Comparison of ENCODE assay signal across 8 cellular contexts in genomic region chr17:33291248-33292183, GRCh38. TPM values are rescaled to one million over a fixed set of nuclear protein-coding genes. Genes with fewer than 3 reads are reported as not detected.
DNase-seq lines count a peak whose midpoint lies in the region; ATAC-seq and TF ChIP-seq lines count a peak whose summit lies in the region.

No MANE protein-coding gene starts in this region.

- H3K36me3 Mint-ChIP-seq in CD8-positive, alpha-beta T cell: no peaks in the 10 kb centered on the region
- peaks cover 2% of the 10 kb centered on the region for H3K36me3 Mint-ChIP-seq in effector memory CD8-positive, alpha-beta T cell (ENCODE audit: insufficient read depth)
- H3K36me3 Mint-ChIP-seq in naive thymus-derived CD4-positive, alpha-beta T cell: peaks cover 0 to 6% (median 0%) of the 10 kb centered on the region in 5 donors

- H3K9me3 ChIP-seq in CD8-positive, alpha-beta T cell (ENCODE audit: low read length): no peaks in the 10 kb centered on the region
- H3K9me3 ChIP-seq in naive thymus-derived CD4-positive, alpha-beta T cell (ENCODE audit: control insufficient read depth in 2 of 3, low read length in 3 of 3): no peaks in the 10 kb centered on the region

- H3K4me1 ChIP-seq in CD8-positive, alpha-beta T cell (ENCODE audit: insufficient read depth, low read length): no peaks in the 10 kb centered on the region
- H3K4me1 ChIP-seq in naive thymus-derived CD4-positive, alpha-beta T cell (ENCODE audit: control insufficient read depth in 2 of 2, insufficient read depth in 2 of 2, low read length in 2 of 2): no peaks in the 10 kb centered on the region

- CTCF ChIA-PET in CD8-positive, alpha-beta T cell (lab: Charles Lee): no interaction called here
- CTCF ChIA-PET in naive thymus-derived CD4-positive, alpha-beta T cell (lab: Charles Lee): no interaction called here

- TF ChIP-seq CTCF in CD8-positive, alpha-beta T cell (IDR thresholded peaks at IDR 0.05): no peak
- no peak for TF ChIP-seq CTCF in GM10266 (IDR thresholded peaks at IDR 0.05; ENCODE audit: control insufficient read depth, insufficient read depth, low read depth, missing control alignments)

- no peak overlapping the region for H3K27ac Mint-ChIP-seq in CD8-positive, alpha-beta T cell
- no peak overlapping the region for H3K27ac Mint-ChIP-seq in effector memory CD8-positive, alpha-beta T cell
- H3K27ac Mint-ChIP-seq in naive thymus-derived CD4-positive, alpha-beta T cell: no peak overlapping the region

- peaks cover 11% of the 10 kb centered on the region for H3K4me1 Mint-ChIP-seq in CD8-positive, alpha-beta T cell (ENCODE audit: low read depth)
- peaks cover 5 to 9% of the 10 kb centered on the region in 2 donors for H3K4me1 Mint-ChIP-seq in effector memory CD8-positive, alpha-beta T cell (ENCODE audit: low read depth in 2 of 2)
- peaks cover 3 to 15% (median 10%) of the 10 kb centered on the region in 7 donors for H3K4me1 Mint-ChIP-seq in naive thymus-derived CD4-positive, alpha-beta T cell

- no peak for DNase-seq in CD8-positive, alpha-beta T cell
- DNase-seq in NCI-H345 treated with DMSO at 0.1 percent for 48 hours (lab: John Stamatoyannopoulos, UW; ENCODE audit: unreplicated experiment) (peak; percentile 41), GM10266 (ENCODE audit: extremely low spot score) (no peak), NCI-H1694 (lab: John Stamatoyannopoulos, UW) (no peak), SW480 (ENCODE audit: low spot score) (no peak)
- no peak for DNase-seq in effector memory CD8-positive, alpha-beta T cell
- no peak for DNase-seq in naive thymus-derived CD4-positive, alpha-beta T cell

- H3K4me3 ChIP-seq in CD8-positive, alpha-beta T cell (ENCODE audit: low read depth, low read length): no peak overlapping the region
- no peak overlapping the region for H3K4me3 ChIP-seq in naive thymus-derived CD4-positive, alpha-beta T cell (ENCODE audit: low read length)

- no peaks in the 10 kb centered on the region for H3K9me3 Mint-ChIP-seq in CD8-positive, alpha-beta T cell
- H3K9me3 Mint-ChIP-seq in effector memory CD8-positive, alpha-beta T cell: no peaks in the 10 kb centered on the region
- H3K9me3 Mint-ChIP-seq in naive thymus-derived CD4-positive, alpha-beta T cell: peaks cover 0 to 7% (median 0%) of the 10 kb centered on the region in 11 donors

- POLR2A ChIA-PET in CD8-positive, alpha-beta T cell (lab: Charles Lee): no interaction called here
- POLR2A ChIA-PET in naive thymus-derived CD4-positive, alpha-beta T cell (lab: Charles Lee): no interaction called here

- H3K27ac ChIP-seq in CD8-positive, alpha-beta T cell (ENCODE audit: low read depth, low read length): no peak overlapping the region
- no peak overlapping the region for H3K27ac ChIP-seq in naive thymus-derived CD4-positive, alpha-beta T cell (ENCODE audit: low read depth, low read length)

- peaks cover 50% of the 10 kb centered on the region for H3K27me3 Mint-ChIP-seq in CD8-positive, alpha-beta T cell (ENCODE audit: low read depth)
- peaks cover 47 to 80% of the 10 kb centered on the region in 2 donors for H3K27me3 Mint-ChIP-seq in effector memory CD8-positive, alpha-beta T cell
- H3K27me3 Mint-ChIP-seq in naive thymus-derived CD4-positive, alpha-beta T cell: peaks cover 54 to 66% (median 59%) of the 10 kb centered on the region in 5 donors

- peak overlapping the region; percentile 72 for H3K4me3 Mint-ChIP-seq in CD8-positive, alpha-beta T cell
- H3K4me3 Mint-ChIP-seq in effector memory CD8-positive, alpha-beta T cell: peak overlapping the region; percentile 48 to 80
- H3K4me3 Mint-ChIP-seq in naive thymus-derived CD4-positive, alpha-beta T cell: peak overlapping the region in 9 of 10 donors; percentile 34 to 82 (median 61)

- intact Hi-C loops in CD8-positive, alpha-beta T cell (cut with DNase I, micrococcal nuclease): no loop called here
- intact Hi-C loops in naive thymus-derived CD4-positive, alpha-beta T cell (cut with micrococcal nuclease): no loop called here

- no peaks in the 10 kb centered on the region for H3K36me3 ChIP-seq in CD8-positive, alpha-beta T cell (ENCODE audit: insufficient read depth, low read length)
- H3K36me3 ChIP-seq in naive thymus-derived CD4-positive, alpha-beta T cell (ENCODE audit: control insufficient read depth in 2 of 3, insufficient read depth in 3 of 3, low read length in 3 of 3): no peaks in the 10 kb centered on the region

- no peak for ATAC-seq in CD8-positive, alpha-beta T cell
- ATAC-seq in effector memory CD8-positive, alpha-beta T cell (replicated peaks): peak; percentile 19
- no peak for ATAC-seq in naive thymus-derived CD4-positive, alpha-beta T cell
- ATAC-seq in GM21526 (IDR thresholded peaks at IDR 0.05; ENCODE audit: low FRiP score, unreplicated experiment): no peak

- H3K27me3 ChIP-seq in CD8-positive, alpha-beta T cell (ENCODE audit: insufficient read depth, low read length): peaks cover 4% of the 10 kb centered on the region
- peaks cover 0 to 6% of the 10 kb centered on the region in 2 donors for H3K27me3 ChIP-seq in naive thymus-derived CD4-positive, alpha-beta T cell (ENCODE audit: control insufficient read depth in 2 of 2, insufficient read depth in 2 of 2, low read length in 2 of 2)

RNA-seq across cellular contexts. Expression of gene ASIC2, which starts 1.6 kb away (rescaled TPM):
- total RNA-seq in CD8-positive, alpha-beta T cell: not detected
- not detected for total RNA-seq in naive thymus-derived CD4-positive, alpha-beta T cell
- polyA plus RNA-seq in naive thymus-derived CD4-positive, alpha-beta T cell: not detected
